8 cellular contexts compared by ENCODE assay signal in genomic region chr19:532578-533484, GRCh38. TPM values are rescaled to one million over a fixed set of nuclear protein-coding genes. Genes with fewer than 3 reads are reported as not detected.
DNase-seq lines count a peak whose midpoint lies in the region; ATAC-seq and TF ChIP-seq lines count a peak whose summit lies in the region.

No MANE protein-coding gene starts in this region.

- H3K79me2 ChIP-seq in Loucy (ENCODE audit: insufficient read depth, low read length): peaks cover 50% of the 10 kb centered on the region

- H3K27ac ChIP-seq in WERI-Rb-1 (peak overlapping the region; percentile 90), liver (ENCODE audit: low read depth in 1 of 2, low read length in 2 of 2) (peak overlapping the region; percentile 83 to 95)
- H3K27ac ChIP-seq in effector memory CD4-positive, alpha-beta T cell (ENCODE audit: insufficient read depth, low read length, poor library complexity, severe bottlenecking): peak overlapping the region; percentile 65

- peaks cover 8% of the 10 kb centered on the region for H3K27me3 ChIP-seq in Loucy (ENCODE audit: insufficient read depth, low read length, poor library complexity, severe bottlenecking)
- no peaks in the 10 kb centered on the region for H3K27me3 ChIP-seq in WERI-Rb-1 (ENCODE audit: insufficient read depth, low read depth, severe bottlenecking)
- H3K27me3 ChIP-seq in effector memory CD4-positive, alpha-beta T cell (replicated peaks; ENCODE audit: control insufficient read depth, insufficient read depth, low read length, poor library complexity, severe bottlenecking): no peaks in the 10 kb centered on the region
- H3K27me3 ChIP-seq in liver (ENCODE audit: control insufficient read depth in 4 of 4, insufficient read depth in 4 of 4, low read length in 3 of 4): no peaks in the 10 kb centered on the region

- peak; percentile 64 for TF ChIP-seq CTCF in Loucy (conservative IDR thresholded peaks at IDR 0.05; ENCODE audit: low read length)
- peak; percentile 59 for TF ChIP-seq CTCF in WERI-Rb-1 (IDR thresholded peaks at IDR 0.05; ENCODE audit: low read depth, low read length)
- peak; percentile 32 for TF ChIP-seq CTCF in liver (IDR thresholded peaks at IDR 0.05; ENCODE audit: low read depth, low read length, missing input control)

- DNase-seq in NCI-H2227 (lab: John Stamatoyannopoulos, UW; ENCODE audit: unreplicated experiment) (peak; percentile 51), NCI-H2227 treated with DMSO at 0.1 percent for 48 hours (lab: John Stamatoyannopoulos, UW) (no peak), WERI-Rb-1 (peak; percentile 72)
- peak in 1 of 3 donors; percentile 24 for DNase-seq in effector memory CD4-positive, alpha-beta T cell
- peak; percentile 13 for DNase-seq in stimulated activated naive CD4-positive, alpha-beta T cell treated with Interleukin-2 at 50 U/mL for 16 hours (lab: John Stamatoyannopoulos, UW)

- no peaks in the 10 kb centered on the region for H3F3A ChIP-seq in Loucy (ENCODE audit: low read depth)

- no peak for ATAC-seq in HG02973 (IDR thresholded peaks at IDR 0.05; ENCODE audit: unreplicated experiment)

- H3K9ac ChIP-seq in Loucy (ENCODE audit: low read depth, low read length, poor library complexity, severe bottlenecking) (peak overlapping the region; percentile 95), liver (ENCODE audit: low read depth in 1 of 2, low read length in 2 of 2) (peak overlapping the region; percentile 85 to 86)

- peaks cover 33% of the 10 kb centered on the region for H4K20me1 ChIP-seq in Loucy (ENCODE audit: insufficient read depth, low read length, poor library complexity, severe bottlenecking)

- TF ChIP-seq RAD21 in liver (IDR thresholded peaks at IDR 0.05): peak; percentile 51 to 70

- 2% methylated on average over 54 of the region's 54 CpGs for WGBS in liver

- H3K4me3 ChIP-seq in Loucy (ENCODE audit: low read length, poor library complexity, severe bottlenecking) (peak overlapping the region; percentile 98), WERI-Rb-1 (ENCODE audit: low read depth, low read length) (peak overlapping the region; percentile 89), liver (ENCODE audit: low read depth in 1 of 3, low read length in 3 of 3) (peak overlapping the region; percentile 81 to 83 (median 83))
- H3K4me3 ChIP-seq in effector memory CD4-positive, alpha-beta T cell (ENCODE audit: insufficient read depth, low read depth, low read length, poor library complexity, severe bottlenecking): peak overlapping the region; percentile 78

- no peaks in the 10 kb centered on the region for H3K9me2 ChIP-seq in Loucy (replicated peaks; ENCODE audit: low read depth, low read length)

- H3K9me3 ChIP-seq in Loucy (ENCODE audit: insufficient read depth, low read depth, low read length) (no peaks in the 10 kb centered on the region), WERI-Rb-1 (ENCODE audit: severe bottlenecking) (no peaks in the 10 kb centered on the region), liver (ENCODE audit: control insufficient read depth in 4 of 4, low read length in 3 of 4) (no peaks in the 10 kb centered on the region)
- no peaks in the 10 kb centered on the region for H3K9me3 ChIP-seq in effector memory CD4-positive, alpha-beta T cell (ENCODE audit: control insufficient read depth, low read length)

- H3K36me3 ChIP-seq in Loucy (ENCODE audit: insufficient read depth, low read length) (peaks cover 12% of the 10 kb centered on the region; the same call in 1 of the 2 replicates), WERI-Rb-1 (peaks cover 34% of the 10 kb centered on the region), liver (ENCODE audit: control insufficient read depth in 4 of 4, insufficient read depth in 3 of 4, low read depth in 1 of 4, low read length in 3 of 4) (peaks cover 0 to 13% (median 7%) of the 10 kb centered on the region in 4 donors)
- peaks cover 21% of the 10 kb centered on the region for H3K36me3 ChIP-seq in effector memory CD4-positive, alpha-beta T cell (ENCODE audit: control insufficient read depth, insufficient read depth, low read length)

- no peak overlapping the region for H2AFZ ChIP-seq in Loucy (ENCODE audit: low read length)

- peak overlapping the region; percentile 86 for H3K4me2 ChIP-seq in Loucy (ENCODE audit: low read depth, low read length, poor library complexity, severe bottlenecking)

- H3K4me1 ChIP-seq in Loucy (ENCODE audit: insufficient read depth, low read length, poor library complexity, severe bottlenecking) (peaks cover 10% of the 10 kb centered on the region), liver (ENCODE audit: control insufficient read depth in 4 of 4, insufficient read depth in 4 of 4, low read length in 3 of 4) (peaks cover 15 to 37% (median 22%) of the 10 kb centered on the region in 4 donors)
- H3K4me1 ChIP-seq in effector memory CD4-positive, alpha-beta T cell (ENCODE audit: control insufficient read depth, insufficient read depth, low read length, poor library complexity, severe bottlenecking): peaks cover 16% of the 10 kb centered on the region

TF ChIP-seq in liver, 16 proteins besides CTCF, POLR2A, EP300 and RAD21:
- TF ChIP-seq NR2F2 (IDR thresholded peaks at IDR 0.05) (peak; percentile 91), JUND (IDR thresholded peaks at IDR 0.05) (no peak), ZBTB33 (IDR thresholded peaks at IDR 0.05) (no peak), ATF3 (IDR thresholded peaks at IDR 0.05) (no peak), SP1 (IDR thresholded peaks at IDR 0.05) (no peak), MAX (IDR thresholded peaks at IDR 0.05) (peak; percentile 22), RXRA (IDR thresholded peaks at IDR 0.05) (peak; percentile 61 to 65), GABPA (IDR thresholded peaks at IDR 0.05 in 1 of 2, conservative IDR thresholded peaks at IDR 0.05 in 1 of 2) (peak in 1 of 2 donors; percentile 28), TAF1 (conservative IDR thresholded peaks at IDR 0.05) (no peak), FOXA2 (IDR thresholded peaks at IDR 0.05) (no peak)
TF ChIP-seq in liver: peak in this region for 4.

RNA-seq across cellular contexts. Expression of gene CDC34, which starts 1.3 kb away (rescaled TPM):
- 10 to 100 TPM; 29.6 to 83.8 TPM for total RNA-seq in liver
- 10 to 100 TPM; 19.2 to 53.9 TPM for polyA plus RNA-seq in liver

RNA-seq across cellular contexts. Expression of gene GZMM, which starts 11.0 kb away (rescaled TPM):
- total RNA-seq in liver: 1 to 10 TPM; 1.0 to 1.1 TPM
- polyA plus RNA-seq in liver: 1 to 10 TPM in 1 of 2 donors, under 1 TPM in 1; 0.28 to 1.3 TPM

RNA-seq across cellular contexts. Expression of gene TPGS1, which starts 25.5 kb away (rescaled TPM):
- total RNA-seq in liver: 10 to 100 TPM; 15.1 to 15.5 TPM
- polyA plus RNA-seq in liver: 10 to 100 TPM in 1 of 2 donors, 1 to 10 TPM in 1; 1.7 to 14.3 TPM

RNA-seq across cellular contexts. Expression of gene MADCAM1, which starts 36.5 kb away (rescaled TPM):
- under 1 TPM; 0.17 to 0.23 TPM for total RNA-seq in liver
- under 1 TPM; 0.25 to 0.32 TPM for polyA plus RNA-seq in liver

RNA-seq across cellular contexts. Expression of gene BSG, which starts 39.6 kb away (rescaled TPM):
- total RNA-seq in liver: 100 to 1,000 TPM in 1 of 2 donors, 10 to 100 TPM in 1; 80.4 to 367 TPM
- 100 to 1,000 TPM; 146 to 152 TPM for polyA plus RNA-seq in liver
